ENCODE assay signal across 1 cellular context in the genomic region with DNA sequence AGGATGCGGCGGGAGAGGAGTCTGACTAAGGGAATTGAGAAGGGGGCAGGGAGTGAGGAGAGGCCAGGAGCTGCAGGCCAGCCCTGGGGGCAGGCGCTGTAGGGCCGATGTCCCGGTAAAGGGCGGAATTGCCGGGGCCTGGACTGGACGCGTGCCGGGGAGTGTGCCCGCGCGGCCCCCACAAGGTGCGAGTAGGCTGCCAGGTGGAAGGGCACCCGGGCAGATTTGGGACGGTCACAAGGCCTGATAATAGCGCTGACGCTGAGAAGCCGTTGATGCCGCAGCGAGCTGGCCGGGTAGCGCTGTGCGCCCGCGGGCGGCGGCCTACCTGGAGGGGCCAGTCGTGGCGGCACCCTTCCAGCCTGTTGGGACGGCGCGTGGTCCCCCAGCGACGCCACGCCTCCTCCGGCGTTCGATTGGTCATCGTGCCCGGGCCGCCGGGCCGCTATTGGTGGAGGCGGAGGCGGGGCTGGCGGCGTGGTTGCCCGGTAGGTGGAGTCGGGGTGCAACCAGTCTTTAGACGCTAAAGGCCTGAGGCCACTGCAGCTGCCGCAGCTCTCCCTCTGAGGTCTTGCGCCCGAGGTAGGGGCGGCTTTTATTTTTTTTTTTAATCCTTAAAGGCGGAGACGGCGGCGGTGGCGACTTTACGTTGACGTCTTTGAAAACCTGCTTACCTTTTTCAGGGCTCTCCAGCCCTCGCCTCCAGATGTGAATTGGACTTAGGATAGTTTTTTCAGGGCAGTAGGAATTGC.
TF ChIP-seq lines count a peak whose summit lies in the region.

No MANE protein-coding gene starts in this region.

TF ChIP-seq in K562, 482 proteins besides CTCF, POLR2A, EP300 and RAD21 (continued from another document and continues in another):
- TF ChIP-seq, protein P1, sequence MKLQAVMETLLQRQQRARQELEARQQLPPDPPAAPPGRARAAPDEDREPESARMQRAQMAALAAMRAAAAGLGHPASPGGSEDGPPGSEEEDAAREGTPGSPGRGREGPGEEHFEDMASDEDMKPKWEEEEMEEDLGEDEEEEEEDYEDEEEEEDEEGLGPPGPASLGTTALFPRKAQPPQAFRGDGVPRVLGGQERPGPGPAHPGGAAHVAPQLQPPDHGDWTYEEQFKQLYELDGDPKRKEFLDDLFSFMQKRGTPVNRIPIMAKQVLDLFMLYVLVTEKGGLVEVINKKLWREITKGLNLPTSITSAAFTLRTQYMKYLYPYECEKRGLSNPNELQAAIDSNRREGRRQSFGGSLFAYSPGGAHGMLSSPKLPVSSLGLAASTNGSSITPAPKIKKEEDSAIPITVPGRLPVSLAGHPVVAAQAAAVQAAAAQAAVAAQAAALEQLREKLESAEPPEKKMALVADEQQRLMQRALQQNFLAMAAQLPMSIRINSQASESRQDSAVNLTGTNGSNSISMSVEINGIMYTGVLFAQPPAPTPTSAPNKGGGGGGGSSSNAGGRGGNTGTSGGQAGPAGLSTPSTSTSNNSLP (IDR thresholded peaks at IDR 0.05; ENCODE audit: borderline replicate concordance, low read depth, low read length), result no peak
- TF ChIP-seq RB1 (IDR thresholded peaks at IDR 0.05; ENCODE audit: low read depth) (peak; percentile 84), SIX5 (IDR thresholded peaks at IDR 0.05; ENCODE audit: borderline replicate concordance in 1 of 2, insufficient read depth in 1 of 2, low read depth in 1 of 2, low read length in 2 of 2) (no peak), NBN (IDR thresholded peaks at IDR 0.05; ENCODE audit: low read depth) (no peak), SMARCB1 (IDR thresholded peaks at IDR 0.05; ENCODE audit: insufficient read length, low read depth) (no peak), PML (IDR thresholded peaks at IDR 0.05; ENCODE audit: low read length) (peak; percentile 31; the same call in 1 of the 2 replicates), PTTG1 (tag; IDR thresholded peaks at IDR 0.05; ENCODE audit: low read depth) (no peak), ZNF134 (CRISPR knock-in tag; conservative IDR thresholded peaks at IDR 0.05) (no peak), MECOM (CRISPR knock-in tag; IDR thresholded peaks at IDR 0.05) (0 out of 2 replicates have a peak, but pooled peaks have one; percentile 13), TEAD2 (tag; IDR thresholded peaks at IDR 0.05) (no peak), U2AF1 (optimal IDR thresholded peaks at IDR 0.05; ENCODE audit: low read depth, low read length) (peak; percentile 22), HDAC1 (IDR thresholded peaks at IDR 0.05) (peak in 1 of 2 experiments; percentile 95; a peak in 2 of 4 replicates), FOXK1 (CRISPR knock-in tag; IDR thresholded peaks at IDR 0.05; ENCODE audit: borderline replicate concordance) (peak; percentile 71; the same call in 1 of the 2 replicates), IRF2 (CRISPR knock-in tag; IDR thresholded peaks at IDR 0.05) (no peak), ZBTB7A (IDR thresholded peaks at IDR 0.05; ENCODE audit: borderline replicate concordance, control insufficient read depth, low read depth, low read length) (peak; percentile 27; the same call in 1 of the 2 replicates), ASH1L (IDR thresholded peaks at IDR 0.05; ENCODE audit: borderline replicate concordance, low read depth, partially characterized antibody) (peak; percentile 77), MAFF (IDR thresholded peaks at IDR 0.05; ENCODE audit: low read length) (no peak), ZNF121 (CRISPR knock-in tag; conservative IDR thresholded peaks at IDR 0.05) (no peak), ZNF57 (CRISPR knock-in tag; IDR thresholded peaks at IDR 0.05) (no peak), ZFP1 (CRISPR knock-in tag; IDR thresholded peaks at IDR 0.05) (no peak), ETS2 (tag; IDR thresholded peaks at IDR 0.05; ENCODE audit: borderline replicate concordance, poor library complexity, severe bottlenecking) (no peak), CHD1 (IDR thresholded peaks at IDR 0.05; ENCODE audit: low read length) (peak; percentile 24), SP2 (IDR thresholded peaks at IDR 0.05; ENCODE audit: extremely low read depth, low read depth, low read length, poor library complexity, severe bottlenecking) (peak; percentile 47), HNRNPL (IDR thresholded peaks at IDR 0.05; ENCODE audit: low read depth, low read length) (peak; percentile 76), BRD4 (IDR thresholded peaks at IDR 0.05) (no peak), ZNF695 (CRISPR knock-in tag; IDR thresholded peaks at IDR 0.05) (no peak), MTA3 (IDR thresholded peaks at IDR 0.05; ENCODE audit: borderline replicate concordance) (peak; percentile 51; the same call in 1 of the 2 replicates), CTBP1 (IDR thresholded peaks at IDR 0.05; ENCODE audit: borderline replicate concordance) (peak; percentile 80), CEBPB (tag; IDR thresholded peaks at IDR 0.05) (no peak), TSC22D4 (tag; IDR thresholded peaks at IDR 0.05) (no peak), ZKSCAN8 (CRISPR knock-in tag; IDR thresholded peaks at IDR 0.05) (no peak), ZNF764 (CRISPR knock-in tag; IDR thresholded peaks at IDR 0.05; ENCODE audit: low read depth) (no peak)
- TF ChIP-seq, protein P2, sequence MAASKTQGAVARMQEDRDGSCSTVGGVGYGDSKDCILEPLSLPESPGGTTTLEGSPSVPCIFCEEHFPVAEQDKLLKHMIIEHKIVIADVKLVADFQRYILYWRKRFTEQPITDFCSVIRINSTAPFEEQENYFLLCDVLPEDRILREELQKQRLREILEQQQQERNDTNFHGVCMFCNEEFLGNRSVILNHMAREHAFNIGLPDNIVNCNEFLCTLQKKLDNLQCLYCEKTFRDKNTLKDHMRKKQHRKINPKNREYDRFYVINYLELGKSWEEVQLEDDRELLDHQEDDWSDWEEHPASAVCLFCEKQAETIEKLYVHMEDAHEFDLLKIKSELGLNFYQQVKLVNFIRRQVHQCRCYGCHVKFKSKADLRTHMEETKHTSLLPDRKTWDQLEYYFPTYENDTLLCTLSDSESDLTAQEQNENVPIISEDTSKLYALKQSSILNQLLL (CRISPR knock-in tag; IDR thresholded peaks at IDR 0.05; ENCODE audit: borderline replicate concordance), result no peak
- TF ChIP-seq, protein P3, sequence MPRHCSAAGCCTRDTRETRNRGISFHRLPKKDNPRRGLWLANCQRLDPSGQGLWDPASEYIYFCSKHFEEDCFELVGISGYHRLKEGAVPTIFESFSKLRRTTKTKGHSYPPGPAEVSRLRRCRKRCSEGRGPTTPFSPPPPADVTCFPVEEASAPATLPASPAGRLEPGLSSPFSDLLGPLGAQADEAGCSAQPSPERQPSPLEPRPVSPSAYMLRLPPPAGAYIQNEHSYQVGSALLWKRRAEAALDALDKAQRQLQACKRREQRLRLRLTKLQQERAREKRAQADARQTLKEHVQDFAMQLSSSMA (CRISPR knock-in tag; IDR thresholded peaks at IDR 0.05), result no peak
- TF ChIP-seq, protein P4, sequence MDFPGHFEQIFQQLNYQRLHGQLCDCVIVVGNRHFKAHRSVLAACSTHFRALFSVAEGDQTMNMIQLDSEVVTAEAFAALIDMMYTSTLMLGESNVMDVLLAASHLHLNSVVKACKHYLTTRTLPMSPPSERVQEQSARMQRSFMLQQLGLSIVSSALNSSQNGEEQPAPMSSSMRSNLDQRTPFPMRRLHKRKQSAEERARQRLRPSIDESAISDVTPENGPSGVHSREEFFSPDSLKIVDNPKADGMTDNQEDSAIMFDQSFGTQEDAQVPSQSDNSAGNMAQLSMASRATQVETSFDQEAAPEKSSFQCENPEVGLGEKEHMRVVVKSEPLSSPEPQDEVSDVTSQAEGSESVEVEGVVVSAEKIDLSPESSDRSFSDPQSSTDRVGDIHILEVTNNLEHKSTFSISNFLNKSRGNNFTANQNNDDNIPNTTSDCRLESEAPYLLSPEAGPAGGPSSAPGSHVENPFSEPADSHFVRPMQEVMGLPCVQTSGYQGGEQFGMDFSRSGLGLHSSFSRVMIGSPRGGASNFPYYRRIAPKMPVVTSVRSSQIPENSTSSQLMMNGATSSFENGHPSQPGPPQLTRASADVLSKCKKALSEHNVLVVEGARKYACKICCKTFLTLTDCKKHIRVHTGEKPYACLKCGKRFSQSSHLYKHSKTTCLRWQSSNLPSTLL (IDR thresholded peaks at IDR 0.05), result no peak
- TF ChIP-seq, protein P5, sequence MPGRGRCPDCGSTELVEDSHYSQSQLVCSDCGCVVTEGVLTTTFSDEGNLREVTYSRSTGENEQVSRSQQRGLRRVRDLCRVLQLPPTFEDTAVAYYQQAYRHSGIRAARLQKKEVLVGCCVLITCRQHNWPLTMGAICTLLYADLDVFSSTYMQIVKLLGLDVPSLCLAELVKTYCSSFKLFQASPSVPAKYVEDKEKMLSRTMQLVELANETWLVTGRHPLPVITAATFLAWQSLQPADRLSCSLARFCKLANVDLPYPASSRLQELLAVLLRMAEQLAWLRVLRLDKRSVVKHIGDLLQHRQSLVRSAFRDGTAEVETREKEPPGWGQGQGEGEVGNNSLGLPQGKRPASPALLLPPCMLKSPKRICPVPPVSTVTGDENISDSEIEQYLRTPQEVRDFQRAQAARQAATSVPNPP (IDR thresholded peaks at IDR 0.05; ENCODE audit: borderline replicate concordance, insufficient read depth, insufficient read length), result no peak
- TF ChIP-seq, protein P6, sequence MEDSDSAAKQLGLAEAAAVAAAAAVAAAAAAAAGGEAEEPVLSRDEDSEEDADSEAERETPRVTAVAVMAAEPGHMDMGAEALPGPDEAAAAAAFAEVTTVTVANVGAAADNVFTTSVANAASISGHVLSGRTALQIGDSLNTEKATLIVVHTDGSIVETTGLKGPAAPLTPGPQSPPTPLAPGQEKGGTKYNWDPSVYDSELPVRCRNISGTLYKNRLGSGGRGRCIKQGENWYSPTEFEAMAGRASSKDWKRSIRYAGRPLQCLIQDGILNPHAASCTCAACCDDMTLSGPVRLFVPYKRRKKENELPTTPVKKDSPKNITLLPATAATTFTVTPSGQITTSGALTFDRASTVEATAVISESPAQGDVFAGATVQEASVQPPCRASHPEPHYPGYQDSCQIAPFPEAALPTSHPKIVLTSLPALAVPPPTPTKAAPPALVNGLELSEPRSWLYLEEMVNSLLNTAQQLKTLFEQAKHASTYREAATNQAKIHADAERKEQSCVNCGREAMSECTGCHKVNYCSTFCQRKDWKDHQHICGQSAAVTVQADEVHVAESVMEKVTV (CRISPR knock-in tag; IDR thresholded peaks at IDR 0.05), result no peak
- TF ChIP-seq, protein P7, sequence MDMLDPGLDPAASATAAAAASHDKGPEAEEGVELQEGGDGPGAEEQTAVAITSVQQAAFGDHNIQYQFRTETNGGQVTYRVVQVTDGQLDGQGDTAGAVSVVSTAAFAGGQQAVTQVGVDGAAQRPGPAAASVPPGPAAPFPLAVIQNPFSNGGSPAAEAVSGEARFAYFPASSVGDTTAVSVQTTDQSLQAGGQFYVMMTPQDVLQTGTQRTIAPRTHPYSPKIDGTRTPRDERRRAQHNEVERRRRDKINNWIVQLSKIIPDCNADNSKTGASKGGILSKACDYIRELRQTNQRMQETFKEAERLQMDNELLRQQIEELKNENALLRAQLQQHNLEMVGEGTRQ (CRISPR knock-in tag; IDR thresholded peaks at IDR 0.05), result peak; percentile 63
- TF ChIP-seq, protein P8, sequence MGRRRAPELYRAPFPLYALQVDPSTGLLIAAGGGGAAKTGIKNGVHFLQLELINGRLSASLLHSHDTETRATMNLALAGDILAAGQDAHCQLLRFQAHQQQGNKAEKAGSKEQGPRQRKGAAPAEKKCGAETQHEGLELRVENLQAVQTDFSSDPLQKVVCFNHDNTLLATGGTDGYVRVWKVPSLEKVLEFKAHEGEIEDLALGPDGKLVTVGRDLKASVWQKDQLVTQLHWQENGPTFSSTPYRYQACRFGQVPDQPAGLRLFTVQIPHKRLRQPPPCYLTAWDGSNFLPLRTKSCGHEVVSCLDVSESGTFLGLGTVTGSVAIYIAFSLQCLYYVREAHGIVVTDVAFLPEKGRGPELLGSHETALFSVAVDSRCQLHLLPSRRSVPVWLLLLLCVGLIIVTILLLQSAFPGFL (CRISPR knock-in tag; IDR thresholded peaks at IDR 0.05), result no peak
- TF ChIP-seq, protein P9, sequence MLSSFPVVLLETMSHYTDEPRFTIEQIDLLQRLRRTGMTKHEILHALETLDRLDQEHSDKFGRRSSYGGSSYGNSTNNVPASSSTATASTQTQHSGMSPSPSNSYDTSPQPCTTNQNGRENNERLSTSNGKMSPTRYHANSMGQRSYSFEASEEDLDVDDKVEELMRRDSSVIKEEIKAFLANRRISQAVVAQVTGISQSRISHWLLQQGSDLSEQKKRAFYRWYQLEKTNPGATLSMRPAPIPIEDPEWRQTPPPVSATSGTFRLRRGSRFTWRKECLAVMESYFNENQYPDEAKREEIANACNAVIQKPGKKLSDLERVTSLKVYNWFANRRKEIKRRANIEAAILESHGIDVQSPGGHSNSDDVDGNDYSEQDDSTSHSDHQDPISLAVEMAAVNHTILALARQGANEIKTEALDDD (IDR thresholded peaks at IDR 0.05), result no peak
- TF ChIP-seq, protein P10, sequence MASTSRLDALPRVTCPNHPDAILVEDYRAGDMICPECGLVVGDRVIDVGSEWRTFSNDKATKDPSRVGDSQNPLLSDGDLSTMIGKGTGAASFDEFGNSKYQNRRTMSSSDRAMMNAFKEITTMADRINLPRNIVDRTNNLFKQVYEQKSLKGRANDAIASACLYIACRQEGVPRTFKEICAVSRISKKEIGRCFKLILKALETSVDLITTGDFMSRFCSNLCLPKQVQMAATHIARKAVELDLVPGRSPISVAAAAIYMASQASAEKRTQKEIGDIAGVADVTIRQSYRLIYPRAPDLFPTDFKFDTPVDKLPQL (IDR thresholded peaks at IDR 0.05; ENCODE audit: extremely low read depth, insufficient read length), result no peak
- TF ChIP-seq, protein P11, sequence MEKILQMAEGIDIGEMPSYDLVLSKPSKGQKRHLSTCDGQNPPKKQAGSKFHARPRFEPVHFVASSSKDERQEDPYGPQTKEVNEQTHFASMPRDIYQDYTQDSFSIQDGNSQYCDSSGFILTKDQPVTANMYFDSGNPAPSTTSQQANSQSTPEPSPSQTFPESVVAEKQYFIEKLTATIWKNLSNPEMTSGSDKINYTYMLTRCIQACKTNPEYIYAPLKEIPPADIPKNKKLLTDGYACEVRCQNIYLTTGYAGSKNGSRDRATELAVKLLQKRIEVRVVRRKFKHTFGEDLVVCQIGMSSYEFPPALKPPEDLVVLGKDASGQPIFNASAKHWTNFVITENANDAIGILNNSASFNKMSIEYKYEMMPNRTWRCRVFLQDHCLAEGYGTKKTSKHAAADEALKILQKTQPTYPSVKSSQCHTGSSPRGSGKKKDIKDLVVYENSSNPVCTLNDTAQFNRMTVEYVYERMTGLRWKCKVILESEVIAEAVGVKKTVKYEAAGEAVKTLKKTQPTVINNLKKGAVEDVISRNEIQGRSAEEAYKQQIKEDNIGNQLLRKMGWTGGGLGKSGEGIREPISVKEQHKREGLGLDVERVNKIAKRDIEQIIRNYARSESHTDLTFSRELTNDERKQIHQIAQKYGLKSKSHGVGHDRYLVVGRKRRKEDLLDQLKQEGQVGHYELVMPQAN (IDR thresholded peaks at IDR 0.05; ENCODE audit: borderline replicate concordance), result peak; percentile 90
- TF ChIP-seq, protein P12, sequence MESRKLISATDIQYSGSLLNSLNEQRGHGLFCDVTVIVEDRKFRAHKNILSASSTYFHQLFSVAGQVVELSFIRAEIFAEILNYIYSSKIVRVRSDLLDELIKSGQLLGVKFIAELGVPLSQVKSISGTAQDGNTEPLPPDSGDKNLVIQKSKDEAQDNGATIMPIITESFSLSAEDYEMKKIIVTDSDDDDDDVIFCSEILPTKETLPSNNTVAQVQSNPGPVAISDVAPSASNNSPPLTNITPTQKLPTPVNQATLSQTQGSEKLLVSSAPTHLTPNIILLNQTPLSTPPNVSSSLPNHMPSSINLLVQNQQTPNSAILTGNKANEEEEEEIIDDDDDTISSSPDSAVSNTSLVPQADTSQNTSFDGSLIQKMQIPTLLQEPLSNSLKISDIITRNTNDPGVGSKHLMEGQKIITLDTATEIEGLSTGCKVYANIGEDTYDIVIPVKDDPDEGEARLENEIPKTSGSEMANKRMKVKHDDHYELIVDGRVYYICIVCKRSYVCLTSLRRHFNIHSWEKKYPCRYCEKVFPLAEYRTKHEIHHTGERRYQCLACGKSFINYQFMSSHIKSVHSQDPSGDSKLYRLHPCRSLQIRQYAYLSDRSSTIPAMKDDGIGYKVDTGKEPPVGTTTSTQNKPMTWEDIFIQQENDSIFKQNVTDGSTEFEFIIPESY (CRISPR knock-in tag; IDR thresholded peaks at IDR 0.05), result 0 out of 2 replicates have a peak, but pooled peaks have one; percentile 42
